Comparison of ENCODE assay signal across 18 cellular contexts in the genomic region with DNA sequence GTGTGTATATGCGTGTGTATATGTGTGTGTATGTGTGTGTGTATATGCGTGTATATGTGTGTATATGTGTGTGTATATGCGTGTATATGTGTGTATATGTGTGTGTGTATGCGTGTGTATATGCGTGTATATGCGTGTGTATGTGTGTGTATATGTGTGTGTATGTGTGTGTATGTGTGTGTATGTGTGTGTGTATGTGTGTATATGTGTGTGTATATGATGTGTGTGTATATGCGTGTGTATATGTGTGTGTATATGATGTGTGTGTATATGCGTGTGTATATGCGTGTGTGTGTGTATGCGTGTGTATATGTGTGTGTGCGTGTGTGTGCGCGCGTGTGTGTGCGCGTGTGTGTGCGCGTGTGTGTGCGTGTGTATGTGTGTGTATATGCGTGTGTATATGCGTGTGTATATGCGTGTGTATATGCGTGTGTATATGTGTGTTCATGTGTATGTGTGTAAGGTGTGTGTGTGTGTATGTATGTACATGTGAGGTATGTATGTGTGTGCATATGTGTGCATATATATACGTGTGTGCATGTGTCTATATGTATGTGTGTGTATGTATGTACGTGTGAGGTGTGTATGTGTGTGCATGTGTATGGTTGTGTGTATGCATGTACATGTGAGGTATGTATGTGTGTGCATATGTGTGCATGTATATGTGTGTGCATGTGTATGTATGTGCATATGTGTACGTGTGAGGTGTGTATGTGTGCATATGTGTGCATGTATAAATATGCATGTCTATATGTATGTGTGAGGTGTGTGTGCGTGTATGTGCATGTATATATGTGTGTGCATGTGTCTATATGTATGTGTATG. TPM values are rescaled to one million over a fixed set of nuclear protein-coding genes. Genes with fewer than 3 reads are reported as not detected.
A peak's percentile ranks its signal among the peaks of the same experiment; 100 is the strongest.
DNase-seq lines count a peak whose midpoint lies in the region; ATAC-seq, FAIRE-seq and TF ChIP-seq lines count a peak whose summit lies in the region.
"Had no signal": no experiment of that assay in that cellular context is flagged by ENCODE, and none has a peak within 500 bp of the region (broad histone marks: within the 10 kb centered on the region; RNA-seq: fewer than 3 reads in every experiment).

No MANE protein-coding gene starts in this region.

- BruUV-seq in HepG2 (replicated peaks; lab: Mats Ljungman, UMichigan), result no TSS peak

- no peak overlapping the region for H2AK5ac ChIP-seq in trophoblast cell (ENCODE audit: low read length)

- no peak overlapping the region for H3K14ac ChIP-seq in trophoblast cell (ENCODE audit: low read length)

- H3K79me1 ChIP-seq in trophoblast cell (ENCODE audit: low read length), result no peaks in the 10 kb centered on the region

- TF ChIP-seq CTCF in HepG2 (CRISPR knock-in tag; IDR thresholded peaks at IDR 0.05) (no peak), right lobe of liver (IDR thresholded peaks at IDR 0.05) (no peak), endothelial cell (IDR thresholded peaks at IDR 0.05; ENCODE audit: unreplicated experiment) (no peak)

- in situ Hi-C loops in HepG2 (cut with HindIII; ENCODE audit: extremely low pct_ligation_motif_present, low pct_unique_long_range_greater_than_20kb), result no loop called here

- H2BK12ac ChIP-seq in trophoblast cell (ENCODE audit: low read length), result no peak overlapping the region

- no peak overlapping the region for H3K27ac ChIP-seq in HepG2 (ENCODE audit: extremely low read length, insufficient read depth, low read length)
- H3K27ac ChIP-seq in right lobe of liver, result no peak overlapping the region
- H3K27ac ChIP-seq in HUES48 (ENCODE audit: low read depth, low read length), result no peak overlapping the region
- H3K27ac ChIP-seq in trophoblast cell (ENCODE audit: low read depth, low read length), result no peak overlapping the region
- H3K27ac ChIP-seq: C4-2B had no signal

- H3K27ac Mint-ChIP-seq in endothelial cell (ENCODE audit: unreplicated experiment), result peak overlapping the region; percentile 42
- H3K27ac Mint-ChIP-seq: GM23338, HFFc6 had no signal

- no peak for DNase-seq in HepG2 (ENCODE audit: low spot score)
- DNase-seq in right lobe of liver, result no peak
- no peak for DNase-seq in endothelial cell (ENCODE audit: low spot score)
- no peak for DNase-seq in trophoblast cell
- no peak for DNase-seq in stimulated activated CD4-positive, alpha-beta T cell treated with anti-CD3 and anti-CD28 coated beads, Interleukin-12 subunit alpha, Interleukin-12 subunit beta, amount 100 ng/mL, for 4 hours
- no peak for DNase-seq in activated T-cell treated with anti-CD3 and anti-CD28 coated beads, Interleukin-2, amount 50 U/mL, for 4 hours
- DNase-seq: BE2C; CD4-positive, alpha-beta memory T cell; DMS79; HFFc6 had no signal

- 53% methylated on average over 21 of the region's 27 CpGs for WGBS in HepG2 (ENCODE audit: low lambda C conversion rate)
- WGBS in right lobe of liver (ENCODE audit: insufficient coverage, low coverage, low lambda C conversion rate, missing lambda C conversion rate), result 88% methylated on average over 27 of the region's 27 CpGs
- WGBS in trophoblast cell (ENCODE audit: extremely low coverage, insufficient coverage, insufficient read length), result 100% methylated on average over 4 of the region's 27 CpGs

- H3K4me2 ChIP-seq in HepG2 (ENCODE audit: low read depth, low read length), result no peak overlapping the region
- H3K4me2 ChIP-seq in trophoblast cell (ENCODE audit: low read length), result no peak overlapping the region
- H3K4me2 ChIP-seq: GM23338 had no signal

- no peak overlapping the region for H3K4ac ChIP-seq in trophoblast cell (ENCODE audit: low read depth, low read length)

- H4K20me1 ChIP-seq in HepG2 (ENCODE audit: insufficient read depth, low read length), result no peaks in the 10 kb centered on the region

- FAIRE-seq in HepG2 (lab: Jason Lieb, UNC), result peak; percentile 34
- FAIRE-seq: GM12878 had no signal

- no peak overlapping the region for H3K4me3 ChIP-seq in HepG2 (replicated peaks in 1 of 3; ENCODE audit: insufficient read depth in 1 of 3, low read depth in 2 of 3, low read length in 3 of 3)
- H3K4me3 ChIP-seq in right lobe of liver, result no peak overlapping the region
- H3K4me3 ChIP-seq in HUES48 (ENCODE audit: low read depth, low read length), result peak overlapping the region; percentile 6; the same call in 1 of the 2 replicates
- no peak overlapping the region for H3K4me3 ChIP-seq in trophoblast cell (ENCODE audit: low read depth, low read length)
- H3K4me3 ChIP-seq: GM12878, GM23338, HAP-1 had no signal

- H3K23ac ChIP-seq in trophoblast cell (ENCODE audit: low read length), result peak overlapping the region; percentile 63

- H3K4me1 Mint-ChIP-seq in endothelial cell (ENCODE audit: unreplicated experiment), result peaks cover 6% of the 10 kb centered on the region
- H3K4me1 Mint-ChIP-seq in activated T-cell treated with anti-CD3 and anti-CD28 coated beads, Interleukin-2, amount 50 U/mL, for 4 hours (ENCODE audit: low read depth), result no peaks in the 10 kb centered on the region
- H3K4me1 Mint-ChIP-seq: GM23338 had no signal

- no peak overlapping the region for H4K91ac ChIP-seq in trophoblast cell (ENCODE audit: low read depth, low read length)

- H3K9me3 ChIP-seq in HepG2 (ENCODE audit: low read length) (no peaks in the 10 kb centered on the region), right lobe of liver (no peaks in the 10 kb centered on the region), HUES48 (ENCODE audit: control insufficient read depth, insufficient read depth, low read length) (peaks cover 29% of the 10 kb centered on the region), trophoblast cell (ENCODE audit: insufficient read depth, low read depth, low read length) (peaks cover 4% of the 10 kb centered on the region)
- H3K9me3 ChIP-seq: HAP-1 had no signal

- intact Hi-C loops in HepG2 (cut with micrococcal nuclease; ENCODE audit: unreplicated experiment) (loop anchor here (10.0 kb wide), 1 partner anchor 276 kb away; a partner anchor contains a TSS), right lobe of liver (cut with DNase I) (no loop called here)

- no peak overlapping the region for H4K8ac ChIP-seq in trophoblast cell (ENCODE audit: low read depth, low read length)

- peaks cover 7% of the 10 kb centered on the region for H3K36me3 Mint-ChIP-seq in endothelial cell (ENCODE audit: low read depth, unreplicated experiment)
- no peaks in the 10 kb centered on the region for H3K36me3 Mint-ChIP-seq in activated T-cell treated with anti-CD3 and anti-CD28 coated beads, Interleukin-2, amount 50 U/mL, for 4 hours (ENCODE audit: insufficient read depth)
- H3K36me3 Mint-ChIP-seq: CD4-positive, alpha-beta memory T cell had no signal

- H3K27me3 ChIP-seq in HepG2 (ENCODE audit: control insufficient read depth in 1 of 2, insufficient read depth in 2 of 2, low read length in 2 of 2), result peaks cover 0 to 11% of the 10 kb centered on the region in 2 experiments; a peak in 3 of 5 replicates
- H3K27me3 ChIP-seq in right lobe of liver, result no peaks in the 10 kb centered on the region
- no peaks in the 10 kb centered on the region for H3K27me3 ChIP-seq in HUES48 (ENCODE audit: control insufficient read depth, insufficient read depth, low read length)
- H3K27me3 ChIP-seq in trophoblast cell (ENCODE audit: insufficient read depth, low read length), result no peaks in the 10 kb centered on the region

- TF ChIP-seq POLR2A in HepG2 (IDR thresholded peaks at IDR 0.05; ENCODE audit: insufficient read depth in 1 of 2, low read depth in 2 of 2, low read length in 2 of 2) (no peak), right lobe of liver (IDR thresholded peaks at IDR 0.05) (no peak)

- no peak overlapping the region for H4K12ac ChIP-seq in trophoblast cell (ENCODE audit: low read depth, low read length)

- peaks cover 3% of the 10 kb centered on the region for H3K27me3 Mint-ChIP-seq in endothelial cell (ENCODE audit: unreplicated experiment)
- H3K27me3 Mint-ChIP-seq in activated T-cell treated with anti-CD3 and anti-CD28 coated beads, Interleukin-2, amount 50 U/mL, for 4 hours (ENCODE audit: low read depth), result peaks cover 6% of the 10 kb centered on the region

- ATAC-seq in HepG2 (no peak), right lobe of liver (no peak), HG02610 (IDR thresholded peaks at IDR 0.05; ENCODE audit: unreplicated experiment) (no peak)
- no peak for ATAC-seq in activated T-cell treated with anti-CD3 and anti-CD28 coated beads, Interleukin-2, amount 50 U/mL, for 4 hours
- ATAC-seq: GM12878, GM23338 had no signal

- no peaks in the 10 kb centered on the region for H3K9me3 Mint-ChIP-seq in endothelial cell (ENCODE audit: unreplicated experiment)
- H3K9me3 Mint-ChIP-seq in activated T-cell treated with anti-CD3 and anti-CD28 coated beads, Interleukin-2, amount 50 U/mL, for 4 hours, result no peaks in the 10 kb centered on the region

- H3K79me2 ChIP-seq in HepG2 (ENCODE audit: insufficient read depth, low read length) (no peaks in the 10 kb centered on the region), trophoblast cell (ENCODE audit: control insufficient read depth, insufficient read depth, low read length, poor library complexity) (no peaks in the 10 kb centered on the region)

- no peak overlapping the region for H2BK5ac ChIP-seq in trophoblast cell (ENCODE audit: low read depth, low read length, poor library complexity)

- peaks cover 45% of the 10 kb centered on the region for H3K4me1 ChIP-seq in HepG2 (ENCODE audit: insufficient read depth, low read length)
- no peaks in the 10 kb centered on the region for H3K4me1 ChIP-seq in right lobe of liver
- H3K4me1 ChIP-seq in HUES48 (ENCODE audit: control insufficient read depth, insufficient read depth, low read length), result no peaks in the 10 kb centered on the region
- H3K4me1 ChIP-seq in trophoblast cell (ENCODE audit: control insufficient read depth in 1 of 2, insufficient read depth in 2 of 2, low read length in 2 of 2), result no peaks in the 10 kb centered on the region
- H3K4me1 ChIP-seq: BE2C, HAP-1 had no signal

- TF ChIP-seq EP300 in HepG2 (IDR thresholded peaks at IDR 0.05; ENCODE audit: low read depth in 2 of 2, low read length in 2 of 2) (no peak), HepG2 (CRISPR knock-in tag; IDR thresholded peaks at IDR 0.05; ENCODE audit: borderline replicate concordance) (no peak)

- H3K18ac ChIP-seq in trophoblast cell (ENCODE audit: low read length), result no peak overlapping the region

- POLR2A ChIA-PET in HepG2 (lab: Yijun Ruan, JAX), result no interaction called here

- H3K9ac ChIP-seq in HepG2 (ENCODE audit: insufficient read depth, low read depth, low read length) (no peak overlapping the region), HUES48 (ENCODE audit: low read depth, low read length) (no peak overlapping the region), trophoblast cell (ENCODE audit: low read length) (no peak overlapping the region)

- H3K4me3 Mint-ChIP-seq in endothelial cell (ENCODE audit: unreplicated experiment), result no peak overlapping the region
- H3K4me3 Mint-ChIP-seq in activated T-cell treated with anti-CD3 and anti-CD28 coated beads, Interleukin-2, amount 50 U/mL, for 4 hours, result no peak overlapping the region
- H3K4me3 Mint-ChIP-seq: GM23338, HFFc6 had no signal

- no peak overlapping the region for H2BK120ac ChIP-seq in trophoblast cell (ENCODE audit: insufficient read depth, low read length, poor library complexity)

- H2AFZ ChIP-seq in HepG2 (ENCODE audit: low read length) (no peak overlapping the region), trophoblast cell (ENCODE audit: insufficient read depth, low read length, poor library complexity) (no peak overlapping the region)
- H2AFZ ChIP-seq: GM23338 had no signal

- CTCF ChIA-PET in HepG2 (lab: Yijun Ruan, JAX; ENCODE audit: low intra/inter-chr PET ratio, low total read pairs), result no interaction called here

- H3K36me3 ChIP-seq in HepG2 (replicated peaks in 1 of 2; ENCODE audit: control insufficient read depth in 1 of 2, insufficient read depth in 2 of 2, low read length in 2 of 2), result no peaks in the 10 kb centered on the region
- no peaks in the 10 kb centered on the region for H3K36me3 ChIP-seq in right lobe of liver
- no peaks in the 10 kb centered on the region for H3K36me3 ChIP-seq in HUES48 (ENCODE audit: control insufficient read depth, insufficient read depth, low read length)
- H3K36me3 ChIP-seq in trophoblast cell (ENCODE audit: control insufficient read depth in 1 of 2, insufficient read depth in 2 of 2, low read length in 2 of 2), result no peaks in the 10 kb centered on the region
- H3K36me3 ChIP-seq: BE2C, HAP-1 had no signal

- no peak for TF ChIP-seq RAD21 in HepG2 (CRISPR knock-in tag; IDR thresholded peaks at IDR 0.05)

RNA-seq across cellular contexts. Expression of a gene that starts 5.9 kb away (rescaled TPM):
- not detected in 2 replicates for total RNA-seq in HepG2 (2016; rRNA removed; fragmentation: Illumina TruSeq; extraction: Trizol)
- not detected in 2 replicates for total RNA-seq in HepG2 (2016; cell fraction: cytosol; rRNA removed; fragmentation: Illumina TruSeq; extraction: Trizol; ENCODE audit: low read depth)
- total RNA-seq in HepG2 (2016; cell fraction: insoluble cytoplasmic fraction; rRNA removed; fragmentation: Illumina TruSeq; extraction: Trizol), result not detected in 2 replicates
- total RNA-seq in HepG2 (2016; cell fraction: membrane; rRNA removed; fragmentation: Illumina TruSeq; extraction: Trizol), result not detected in 2 replicates
- total RNA-seq in HepG2 (2016; cell fraction: nucleus; rRNA removed; fragmentation: Illumina TruSeq; extraction: Trizol), result not detected in 2 replicates
- not detected in 2 replicates for polyA plus RNA-seq in HepG2 (2011; rRNA removed)
- 0.04 TPM in 1 of 2 replicates, not detected in the other for polyA plus RNA-seq in HepG2 (2011; cell fraction: cytosol; rRNA removed)
- not detected in 2 replicates for polyA plus RNA-seq in HepG2 (2011; cell fraction: nucleus; rRNA removed)
- 0.15 TPM in 1 of 2 replicates, not detected in the other for polyA plus RNA-seq in HepG2 (2012)
- polyA plus RNA-seq in HepG2 (2016; cell fraction: cytosol; fragmentation: Illumina TruSeq; extraction: Trizol; ENCODE audit: low read depth), result not detected in 2 replicates
- not detected in 2 replicates for polyA plus RNA-seq in HepG2 (2016; cell fraction: insoluble cytoplasmic fraction; fragmentation: Illumina TruSeq; extraction: Trizol; ENCODE audit: low read depth)
- polyA plus RNA-seq in HepG2 (2016; cell fraction: membrane; fragmentation: Illumina TruSeq; extraction: Trizol; ENCODE audit: low read depth), result not detected in 2 replicates
- not detected in 2 replicates for polyA plus RNA-seq in HepG2 (2016; cell fraction: nucleus; fragmentation: Illumina TruSeq; extraction: Trizol; ENCODE audit: insufficient read depth, low read depth)
- not detected in 2 replicates for polyA minus RNA-seq in HepG2 (2011; rRNA and poly(A)+ RNA removed; ENCODE audit: low replicate concordance)
- polyA minus RNA-seq in HepG2 (2011; cell fraction: cytosol; rRNA and poly(A)+ RNA removed), result not detected in 2 replicates
- polyA minus RNA-seq in HepG2 (2011; cell fraction: nucleus; rRNA and poly(A)+ RNA removed), result not detected in 2 replicates
- total RNA-seq in right lobe of liver, result not detected
- not detected for total RNA-seq in endothelial cell (ENCODE audit: unreplicated experiment)
- not detected in 2 replicates for polyA plus RNA-seq in trophoblast cell (2013)
- total RNA-seq in activated T-cell treated with anti-CD3 and anti-CD28 coated beads, Interleukin-2, amount 50 U/mL, for 4 hours, result not detected
- total RNA-seq: A172; CD4-positive, alpha-beta memory T cell; G401; GM12878; GM23338; HFFc6 had no signal
- polyA plus RNA-seq: CD4-positive, alpha-beta memory T cell; GM12878; GM23338 had no signal

RNA-seq across cellular contexts. Expression of a gene that starts 33.9 kb away (rescaled TPM):
- 0.07 TPM in 1 of 2 replicates, not detected in the other for total RNA-seq in HepG2 (2016; rRNA removed; fragmentation: Illumina TruSeq; extraction: Trizol)
- total RNA-seq in HepG2 (2016; cell fraction: cytosol; rRNA removed; fragmentation: Illumina TruSeq; extraction: Trizol; ENCODE audit: low read depth), result not detected in 2 replicates
- 0.06 TPM in 1 of 2 replicates, not detected in the other for total RNA-seq in HepG2 (2016; cell fraction: insoluble cytoplasmic fraction; rRNA removed; fragmentation: Illumina TruSeq; extraction: Trizol)
- total RNA-seq in HepG2 (2016; cell fraction: membrane; rRNA removed; fragmentation: Illumina TruSeq; extraction: Trizol), result not detected in 2 replicates
- not detected in 2 replicates for total RNA-seq in HepG2 (2016; cell fraction: nucleus; rRNA removed; fragmentation: Illumina TruSeq; extraction: Trizol)
- polyA plus RNA-seq in HepG2 (2011; rRNA removed), result 0.26 and 0.48 TPM in 2 replicates
- polyA plus RNA-seq in HepG2 (2011; cell fraction: cytosol; rRNA removed), result 0.28 and 0.37 TPM in 2 replicates
- 0.24 and 0.26 TPM in 2 replicates for polyA plus RNA-seq in HepG2 (2011; cell fraction: nucleus; rRNA removed)
- 0.19 and 0.34 TPM in 2 replicates for polyA plus RNA-seq in HepG2 (2012)
- polyA plus RNA-seq in HepG2 (2016; cell fraction: cytosol; fragmentation: Illumina TruSeq; extraction: Trizol; ENCODE audit: low read depth), result not detected in 2 replicates
- polyA plus RNA-seq in HepG2 (2016; cell fraction: insoluble cytoplasmic fraction; fragmentation: Illumina TruSeq; extraction: Trizol; ENCODE audit: low read depth), result not detected in 2 replicates
- not detected in 2 replicates for polyA plus RNA-seq in HepG2 (2016; cell fraction: membrane; fragmentation: Illumina TruSeq; extraction: Trizol; ENCODE audit: low read depth)
- not detected in 2 replicates for polyA plus RNA-seq in HepG2 (2016; cell fraction: nucleus; fragmentation: Illumina TruSeq; extraction: Trizol; ENCODE audit: insufficient read depth, low read depth)
- 0.32 and 0.77 TPM in 2 replicates for polyA minus RNA-seq in HepG2 (2011; rRNA and poly(A)+ RNA removed; ENCODE audit: low replicate concordance)
- not detected in 2 replicates for polyA minus RNA-seq in HepG2 (2011; cell fraction: cytosol; rRNA and poly(A)+ RNA removed)
- 0.37 TPM in 1 of 2 replicates, not detected in the other for polyA minus RNA-seq in HepG2 (2011; cell fraction: nucleus; rRNA and poly(A)+ RNA removed)
- total RNA-seq in right lobe of liver, result not detected
- not detected for total RNA-seq in endothelial cell (ENCODE audit: unreplicated experiment)
- polyA plus RNA-seq in trophoblast cell (2013), result 0.67 and 0.74 TPM in 2 replicates
- total RNA-seq in activated T-cell treated with anti-CD3 and anti-CD28 coated beads, Interleukin-2, amount 50 U/mL, for 4 hours, result not detected
- total RNA-seq: A172; CD4-positive, alpha-beta memory T cell; G401; GM12878; GM23338; HFFc6 had no signal
- polyA plus RNA-seq: CD4-positive, alpha-beta memory T cell; GM23338 had no signal

RNA-seq across cellular contexts. Expression of a gene that starts 41.7 kb away (rescaled TPM):
- 65.8 and 115 TPM in 2 replicates for total RNA-seq in HepG2 (2016; rRNA removed; fragmentation: Illumina TruSeq; extraction: Trizol)
- total RNA-seq in HepG2 (2016; cell fraction: cytosol; rRNA removed; fragmentation: Illumina TruSeq; extraction: Trizol; ENCODE audit: low read depth), result 13.3 and 15.2 TPM in 2 replicates
- total RNA-seq in HepG2 (2016; cell fraction: insoluble cytoplasmic fraction; rRNA removed; fragmentation: Illumina TruSeq; extraction: Trizol), result 67.1 and 111 TPM in 2 replicates
- total RNA-seq in HepG2 (2016; cell fraction: membrane; rRNA removed; fragmentation: Illumina TruSeq; extraction: Trizol), result 50.6 and 52.2 TPM in 2 replicates
- total RNA-seq in HepG2 (2016; cell fraction: nucleus; rRNA removed; fragmentation: Illumina TruSeq; extraction: Trizol), result 56.7 and 60.2 TPM in 2 replicates
- polyA plus RNA-seq in HepG2 (2011; rRNA removed), result 37.8 and 48.1 TPM in 2 replicates
- 26.5 and 28.7 TPM in 2 replicates for polyA plus RNA-seq in HepG2 (2011; cell fraction: cytosol; rRNA removed)
- polyA plus RNA-seq in HepG2 (2011; cell fraction: nucleus; rRNA removed), result 19.8 and 22.7 TPM in 2 replicates
- 43.1 and 50.0 TPM in 2 replicates for polyA plus RNA-seq in HepG2 (2012)
- polyA plus RNA-seq in HepG2 (2016; cell fraction: cytosol; fragmentation: Illumina TruSeq; extraction: Trizol; ENCODE audit: low read depth), result 5.0 and 5.8 TPM in 2 replicates
- 98.1 and 103 TPM in 2 replicates for polyA plus RNA-seq in HepG2 (2016; cell fraction: insoluble cytoplasmic fraction; fragmentation: Illumina TruSeq; extraction: Trizol; ENCODE audit: low read depth)
- polyA plus RNA-seq in HepG2 (2016; cell fraction: membrane; fragmentation: Illumina TruSeq; extraction: Trizol; ENCODE audit: low read depth), result 21.4 and 21.5 TPM in 2 replicates
- polyA plus RNA-seq in HepG2 (2016; cell fraction: nucleus; fragmentation: Illumina TruSeq; extraction: Trizol; ENCODE audit: insufficient read depth, low read depth), result 56.7 and 57.9 TPM in 2 replicates
- 47.1 and 69.7 TPM in 2 replicates for polyA minus RNA-seq in HepG2 (2011; rRNA and poly(A)+ RNA removed; ENCODE audit: low replicate concordance)
- 79.5 and 93.0 TPM in 2 replicates for polyA minus RNA-seq in HepG2 (2011; cell fraction: cytosol; rRNA and poly(A)+ RNA removed)
- polyA minus RNA-seq in HepG2 (2011; cell fraction: nucleus; rRNA and poly(A)+ RNA removed), result 103 and 134 TPM in 2 replicates
- total RNA-seq in right lobe of liver, result 10 to 100 TPM; 23.0 to 64.5 (median 38.5) TPM
- total RNA-seq in endothelial cell (ENCODE audit: unreplicated experiment), result 57.7 TPM
- polyA plus RNA-seq in trophoblast cell (2013), result 234 and 252 TPM in 2 replicates
- 10 to 100 TPM; 12.7 to 35.4 (median 17.6) TPM for total RNA-seq in activated T-cell treated with anti-CD3 and anti-CD28 coated beads, Interleukin-2, amount 50 U/mL, for 4 hours
